ENCODE assay signal across 1 cellular context in the genomic region with DNA sequence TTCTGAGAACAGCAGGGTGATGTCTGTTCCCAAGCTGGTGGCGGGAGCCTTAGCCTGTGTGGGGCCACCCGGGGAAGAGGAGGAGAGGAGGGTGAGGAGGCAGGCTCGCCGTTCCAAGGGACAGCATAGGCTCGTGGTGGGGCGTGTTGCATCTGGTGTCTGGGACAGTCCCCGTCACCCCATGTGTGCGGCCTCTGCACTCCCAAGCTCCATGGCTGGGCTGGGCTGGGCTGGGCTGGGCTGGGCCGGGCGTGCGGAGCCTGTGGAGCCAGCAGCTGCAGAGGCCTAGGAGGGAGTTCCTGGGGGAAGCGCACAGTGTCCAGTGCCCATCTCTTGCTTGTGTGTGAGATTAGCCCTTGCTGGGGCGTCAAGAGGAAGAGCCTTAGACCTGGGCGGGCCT.
TF ChIP-seq lines count a peak whose summit lies in the region.

No MANE protein-coding gene starts in this region.

TF ChIP-seq in HepG2, 621 proteins besides CTCF, POLR2A, EP300 and RAD21:
- TF ChIP-seq SATB2 (CRISPR knock-in tag; IDR thresholded peaks at IDR 0.05) (no peak), TCF7 (IDR thresholded peaks at IDR 0.05; ENCODE audit: low read depth) (no peak), ZNF30 (CRISPR knock-in tag; IDR thresholded peaks at IDR 0.05) (no peak), MAFF (IDR thresholded peaks at IDR 0.05; ENCODE audit: low read depth, low read length) (no peak), ZNF296 (CRISPR knock-in tag; conservative IDR thresholded peaks at IDR 0.05) (no peak), KDM2A (CRISPR knock-in tag; IDR thresholded peaks at IDR 0.05; ENCODE audit: borderline replicate concordance, low read depth) (no peak)
- TF ChIP-seq, protein P1, sequence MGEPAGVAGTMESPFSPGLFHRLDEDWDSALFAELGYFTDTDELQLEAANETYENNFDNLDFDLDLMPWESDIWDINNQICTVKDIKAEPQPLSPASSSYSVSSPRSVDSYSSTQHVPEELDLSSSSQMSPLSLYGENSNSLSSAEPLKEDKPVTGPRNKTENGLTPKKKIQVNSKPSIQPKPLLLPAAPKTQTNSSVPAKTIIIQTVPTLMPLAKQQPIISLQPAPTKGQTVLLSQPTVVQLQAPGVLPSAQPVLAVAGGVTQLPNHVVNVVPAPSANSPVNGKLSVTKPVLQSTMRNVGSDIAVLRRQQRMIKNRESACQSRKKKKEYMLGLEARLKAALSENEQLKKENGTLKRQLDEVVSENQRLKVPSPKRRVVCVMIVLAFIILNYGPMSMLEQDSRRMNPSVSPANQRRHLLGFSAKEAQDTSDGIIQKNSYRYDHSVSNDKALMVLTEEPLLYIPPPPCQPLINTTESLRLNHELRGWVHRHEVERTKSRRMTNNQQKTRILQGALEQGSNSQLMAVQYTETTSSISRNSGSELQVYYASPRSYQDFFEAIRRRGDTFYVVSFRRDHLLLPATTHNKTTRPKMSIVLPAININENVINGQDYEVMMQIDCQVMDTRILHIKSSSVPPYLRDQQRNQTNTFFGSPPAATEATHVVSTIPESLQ (CRISPR knock-in tag; conservative IDR thresholded peaks at IDR 0.05), result no peak
- TF ChIP-seq, protein P2, sequence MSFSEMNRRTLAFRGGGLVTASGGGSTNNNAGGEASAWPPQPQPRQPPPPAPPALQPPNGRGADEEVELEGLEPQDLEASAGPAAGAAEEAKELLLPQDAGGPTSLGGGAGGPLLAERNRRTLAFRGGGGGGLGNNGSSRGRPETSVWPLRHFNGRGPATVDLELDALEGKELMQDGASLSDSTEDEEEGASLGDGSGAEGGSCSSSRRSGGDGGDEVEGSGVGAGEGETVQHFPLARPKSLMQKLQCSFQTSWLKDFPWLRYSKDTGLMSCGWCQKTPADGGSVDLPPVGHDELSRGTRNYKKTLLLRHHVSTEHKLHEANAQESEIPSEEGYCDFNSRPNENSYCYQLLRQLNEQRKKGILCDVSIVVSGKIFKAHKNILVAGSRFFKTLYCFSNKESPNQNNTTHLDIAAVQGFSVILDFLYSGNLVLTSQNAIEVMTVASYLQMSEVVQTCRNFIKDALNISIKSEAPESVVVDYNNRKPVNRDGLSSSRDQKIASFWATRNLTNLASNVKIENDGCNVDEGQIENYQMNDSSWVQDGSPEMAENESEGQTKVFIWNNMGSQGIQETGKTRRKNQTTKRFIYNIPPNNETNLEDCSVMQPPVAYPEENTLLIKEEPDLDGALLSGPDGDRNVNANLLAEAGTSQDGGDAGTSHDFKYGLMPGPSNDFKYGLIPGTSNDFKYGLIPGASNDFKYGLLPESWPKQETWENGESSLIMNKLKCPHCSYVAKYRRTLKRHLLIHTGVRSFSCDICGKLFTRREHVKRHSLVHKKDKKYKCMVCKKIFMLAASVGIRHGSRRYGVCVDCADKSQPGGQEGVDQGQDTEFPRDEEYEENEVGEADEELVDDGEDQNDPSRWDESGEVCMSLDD (CRISPR knock-in tag; IDR thresholded peaks at IDR 0.05; ENCODE audit: borderline replicate concordance), result no peak
TF ChIP-seq in HepG2: peak in this region for 0.
